ENCODE assay signal across 1 cellular context in genomic region chr1:33295450-33296081, GRCh38.
TF ChIP-seq lines count a peak whose summit lies in the region.

No MANE protein-coding gene starts in this region.

TF ChIP-seq in endothelial cell of umbilical vein, 7 proteins besides CTCF, POLR2A, EP300 and RAD21 (continued from another document):
- TF ChIP-seq GATA2 (IDR thresholded peaks at IDR 0.05; ENCODE audit: insufficient read depth, insufficient read length, low read depth, low read length) (no peak), FOS (IDR thresholded peaks at IDR 0.05; ENCODE audit: borderline replicate concordance, insufficient read depth, low read length) (no peak), POLR2AphosphoS5 (IDR thresholded peaks at IDR 0.05; ENCODE audit: insufficient read depth, low read depth, low read length) (no peak), EZH2 (IDR thresholded peaks at IDR 0.05; ENCODE audit: borderline replicate concordance, low read depth, low read length, severe bottlenecking) (no peak)
